1 cellular context compared by ENCODE assay signal in genomic region chr12:115437061-115437567, GRCh38.
A peak's percentile ranks its signal among the peaks of the same experiment; 100 is the strongest.
TF ChIP-seq lines count a peak whose summit lies in the region.

No MANE protein-coding gene starts in this region.

TF ChIP-seq in HepG2, 621 proteins besides CTCF, POLR2A, EP300 and RAD21 (continued from another document and continues in another):
- 0 out of 2 replicates have a peak, but pooled peaks have one; percentile 13 for TF ChIP-seq PATZ1 (CRISPR knock-in tag; IDR thresholded peaks at IDR 0.05)
- no peak for TF ChIP-seq KDM1A (CRISPR knock-in tag; IDR thresholded peaks at IDR 0.05)
- TF ChIP-seq ZNF674 (CRISPR knock-in tag; IDR thresholded peaks at IDR 0.05; ENCODE audit: low read depth), result no peak
- no peak for TF ChIP-seq MXD1 (CRISPR knock-in tag; IDR thresholded peaks at IDR 0.05)
- TF ChIP-seq GLI4 (CRISPR knock-in tag; IDR thresholded peaks at IDR 0.05; ENCODE audit: borderline replicate concordance), result no peak
- no peak for TF ChIP-seq NR0B2 (CRISPR knock-in tag; IDR thresholded peaks at IDR 0.05)
- TF ChIP-seq MIER2 (CRISPR knock-in tag; IDR thresholded peaks at IDR 0.05), result no peak
- no peak for TF ChIP-seq MTF2 (CRISPR knock-in tag; IDR thresholded peaks at IDR 0.05; ENCODE audit: borderline replicate concordance)
- TF ChIP-seq LCORL (IDR thresholded peaks at IDR 0.05), result no peak
- peak; percentile 15; the same call in 1 of the 2 replicates for TF ChIP-seq LCORL (CRISPR knock-in tag; IDR thresholded peaks at IDR 0.05)
- no peak for TF ChIP-seq ZSCAN12 (CRISPR knock-in tag; IDR thresholded peaks at IDR 0.05)
- no peak for TF ChIP-seq HMGA1 (CRISPR knock-in tag; conservative IDR thresholded peaks at IDR 0.05)
- TF ChIP-seq CSRNP1 (CRISPR knock-in tag; IDR thresholded peaks at IDR 0.05), result no peak; the same call in 1 of the 2 replicates
- TF ChIP-seq ZNF878 (CRISPR knock-in tag; IDR thresholded peaks at IDR 0.05), result no peak
- TF ChIP-seq USF2 (IDR thresholded peaks at IDR 0.05; ENCODE audit: low read depth, low read length), result peak; percentile 45; the same call in 1 of the 2 replicates
- no peak for TF ChIP-seq USF2 (CRISPR knock-in tag; IDR thresholded peaks at IDR 0.05; ENCODE audit: borderline replicate concordance)
- no peak for TF ChIP-seq RELA (CRISPR knock-in tag; IDR thresholded peaks at IDR 0.05)
- peak; percentile 85; the same call in 1 of the 2 replicates for TF ChIP-seq ZNF609 (CRISPR knock-in tag; IDR thresholded peaks at IDR 0.05; ENCODE audit: borderline replicate concordance)
- no peak for TF ChIP-seq ZBTB46 (CRISPR knock-in tag; IDR thresholded peaks at IDR 0.05; ENCODE audit: borderline replicate concordance)
- TF ChIP-seq BCLAF1 (IDR thresholded peaks at IDR 0.05), result no peak
- peak; percentile 57; the same call in 1 of the 2 replicates for TF ChIP-seq HDAC1 (CRISPR knock-in tag; IDR thresholded peaks at IDR 0.05)
- TF ChIP-seq ZNF451 (CRISPR knock-in tag; IDR thresholded peaks at IDR 0.05), result no peak
- TF ChIP-seq SMAD9 (CRISPR knock-in tag; IDR thresholded peaks at IDR 0.05), result no peak
- TF ChIP-seq TOE1 (CRISPR knock-in tag; IDR thresholded peaks at IDR 0.05), result no peak
- no peak for TF ChIP-seq GZF1 (CRISPR knock-in tag; IDR thresholded peaks at IDR 0.05)
- no peak for TF ChIP-seq PCBP2 (optimal IDR thresholded peaks at IDR 0.05; ENCODE audit: low read depth, low read length, poor library complexity, severe bottlenecking)
- TF ChIP-seq NFE2 (CRISPR knock-in tag; IDR thresholded peaks at IDR 0.05), result no peak
- no peak; the same call in 1 of the 2 replicates for TF ChIP-seq ZNF746 (CRISPR knock-in tag; IDR thresholded peaks at IDR 0.05)
- TF ChIP-seq MIER3 (CRISPR knock-in tag; IDR thresholded peaks at IDR 0.05; ENCODE audit: borderline replicate concordance), result peak; percentile 49; the same call in 1 of the 2 replicates
- no peak for TF ChIP-seq RFXAP (CRISPR knock-in tag; IDR thresholded peaks at IDR 0.05; ENCODE audit: borderline replicate concordance)
- TF ChIP-seq ZEB1 (IDR thresholded peaks at IDR 0.05; ENCODE audit: insufficient replicate concordance, low read depth), result no peak
- TF ChIP-seq RARG (CRISPR knock-in tag; IDR thresholded peaks at IDR 0.05; ENCODE audit: low read depth), result no peak
- no peak for TF ChIP-seq REXO4 (CRISPR knock-in tag; IDR thresholded peaks at IDR 0.05; ENCODE audit: borderline replicate concordance)
- no peak for TF ChIP-seq CBX1 (IDR thresholded peaks at IDR 0.05; ENCODE audit: low read depth)
- no peak for TF ChIP-seq NAIF1 (CRISPR knock-in tag; IDR thresholded peaks at IDR 0.05; ENCODE audit: borderline replicate concordance)
- TF ChIP-seq MED8 (CRISPR knock-in tag; IDR thresholded peaks at IDR 0.05; ENCODE audit: insufficient replicate concordance), result no peak
- TF ChIP-seq ZNF768 (CRISPR knock-in tag; IDR thresholded peaks at IDR 0.05), result no peak
- TF ChIP-seq ZNF24 (IDR thresholded peaks at IDR 0.05), result no peak
- TF ChIP-seq SOX6 (IDR thresholded peaks at IDR 0.05), result no peak
- peak; percentile 86 for TF ChIP-seq SOX6 (CRISPR knock-in tag; IDR thresholded peaks at IDR 0.05)
- no peak for TF ChIP-seq SIN3B (IDR thresholded peaks at IDR 0.05; ENCODE audit: low read length)
- TF ChIP-seq ZNF782 (CRISPR knock-in tag; IDR thresholded peaks at IDR 0.05; ENCODE audit: borderline replicate concordance), result no peak
- no peak for TF ChIP-seq HOXA7 (CRISPR knock-in tag; IDR thresholded peaks at IDR 0.05)
- no peak for TF ChIP-seq AFF4 (CRISPR knock-in tag; IDR thresholded peaks at IDR 0.05)
- TF ChIP-seq ZC3H13 (CRISPR knock-in tag; IDR thresholded peaks at IDR 0.05), result no peak
